ENCODE assay signal across 8 cellular contexts in genomic region chr5:140402258-140403074, GRCh38. TPM values are rescaled to one million over a fixed set of nuclear protein-coding genes. Genes with fewer than 3 reads are reported as not detected.
DNase-seq lines count a peak whose midpoint lies in the region; ATAC-seq and TF ChIP-seq lines count a peak whose summit lies in the region.

No MANE protein-coding gene starts in this region.

- WGBS in iPS DF 6.9 (ENCODE audit: insufficient coverage, insufficient read length), result no CpG with 5 or more reads among the region's 36 CpGs

- H3K9me3 ChIP-seq in ascending aorta (no peaks in the 10 kb centered on the region), iPS DF 6.9 (ENCODE audit: control insufficient read depth, insufficient read depth, low read length) (no peaks in the 10 kb centered on the region)

- peaks cover 21% of the 10 kb centered on the region for H4K20me1 ChIP-seq in KMS-11 (ENCODE audit: insufficient read depth)

- H3K4me2 ChIP-seq in KMS-11, result peak overlapping the region; percentile 43

- TF ChIP-seq CTCF in GM12875 (IDR thresholded peaks at IDR 0.05; ENCODE audit: borderline replicate concordance, insufficient read depth, low read depth, low read length) (no peak), KMS-11 (conservative IDR thresholded peaks at IDR 0.05; ENCODE audit: low read depth, low read length) (no peak), ascending aorta (IDR thresholded peaks at IDR 0.05) (no peak)

- peak overlapping the region; percentile 73 for H3K27ac ChIP-seq in KMS-11
- peak overlapping the region; percentile 98 to 99 for H3K27ac ChIP-seq in ascending aorta
- H3K27ac ChIP-seq in iPS DF 6.9 (ENCODE audit: low read length), result no peak overlapping the region
- peak overlapping the region; percentile 73 to 98 (median 95) for H3K27ac ChIP-seq in skin epidermis

- intact Hi-C loops in ascending aorta (cut with DNase I), result loop anchor here (2.0 to 5.0 kb wide), 3 partner anchors 154 to 295 kb away; partner anchors contain the start of genes HARS1, HARS2 and SRA1

- peak overlapping the region; percentile 68 for H3K9ac ChIP-seq in KMS-11

- peaks cover 70% of the 10 kb centered on the region for H3K79me2 ChIP-seq in KMS-11 (ENCODE audit: insufficient read depth, low read depth)

- H2AFZ ChIP-seq in KMS-11 (ENCODE audit: low read depth), result peak overlapping the region; percentile 70; the same call in 1 of the 2 replicates

- DNase-seq in T-helper 2 cell, result peak; percentile 21 to 72 (median 38)
- peak in 1 of 2 donors; percentile 73 for DNase-seq in ascending aorta (ENCODE audit: low spot score in 2 of 2)
- no peak for DNase-seq in iPS DF 6.9 (ENCODE audit: low read depth, low spot score)

- no peaks in the 10 kb centered on the region for H3K27me3 ChIP-seq in KMS-11 (ENCODE audit: insufficient read depth, low read depth)
- no peaks in the 10 kb centered on the region for H3K27me3 ChIP-seq in ascending aorta
- H3K27me3 ChIP-seq in iPS DF 6.9 (ENCODE audit: control insufficient read depth, insufficient read depth, low read length), result no peaks in the 10 kb centered on the region

- H3K4me3 ChIP-seq in GM12875 (ENCODE audit: low read depth, low read length), result peak overlapping the region; percentile 85
- H3K4me3 ChIP-seq in KMS-11 (IDR thresholded peaks at IDR 0.05; ENCODE audit: insufficient read depth, low read depth, low read length), result no peak overlapping the region
- H3K4me3 ChIP-seq in ascending aorta, result peak overlapping the region; percentile 75 to 95
- H3K4me3 ChIP-seq in iPS DF 6.9 (ENCODE audit: low read length), result peak overlapping the region; percentile 86
- peak overlapping the region; percentile 84 to 100 (median 97) for H3K4me3 ChIP-seq in skin epidermis

- H3K4me1 ChIP-seq in KMS-11 (ENCODE audit: low read depth, poor library complexity, severe bottlenecking), result peaks cover 23% of the 10 kb centered on the region
- peaks cover 4 to 32% of the 10 kb centered on the region in 2 donors for H3K4me1 ChIP-seq in ascending aorta
- no peaks in the 10 kb centered on the region for H3K4me1 ChIP-seq in iPS DF 6.9 (ENCODE audit: control insufficient read depth, insufficient read depth, low read length)

- ATAC-seq in esophagus mucosa (no peak), GM18519 (IDR thresholded peaks at IDR 0.05; ENCODE audit: low FRiP score, unreplicated experiment) (no peak)

- H3K36me3 ChIP-seq in KMS-11 (ENCODE audit: insufficient read depth) (no peaks in the 10 kb centered on the region; the same call in 1 of the 2 replicates), ascending aorta (no peaks in the 10 kb centered on the region), iPS DF 6.9 (ENCODE audit: control insufficient read depth, insufficient read depth, low read length) (no peaks in the 10 kb centered on the region)

RNA-seq across cellular contexts. Expression of gene ANKHD1, which starts 0.8 kb away (rescaled TPM):
- 73.4 TPM for total RNA-seq in ascending aorta
- total RNA-seq in esophagus mucosa, result 73.1 TPM

RNA-seq across cellular contexts. Expression of gene SLC4A9, which starts 42.5 kb away (rescaled TPM):
- total RNA-seq in ascending aorta (not detected), esophagus mucosa (0.08 TPM)

RNA-seq across cellular contexts. Expression of gene HBEGF, which starts 56.1 kb away (rescaled TPM):
- total RNA-seq in ascending aorta (3.0 TPM), esophagus mucosa (62.1 TPM)

Comparison
In these comparisons a context has a peak if more than half of its experiments do, and no peak if none do; other contexts are left out.
1. RNA of gene HBEGF, which starts 56.1 kb away (total RNA-seq): 62.1 TPM in esophagus mucosa (single experiment); 3.0 TPM in ascending aorta (single experiment); every median in the first group is over 10 times any median in the second.